In the genomic region with DNA sequence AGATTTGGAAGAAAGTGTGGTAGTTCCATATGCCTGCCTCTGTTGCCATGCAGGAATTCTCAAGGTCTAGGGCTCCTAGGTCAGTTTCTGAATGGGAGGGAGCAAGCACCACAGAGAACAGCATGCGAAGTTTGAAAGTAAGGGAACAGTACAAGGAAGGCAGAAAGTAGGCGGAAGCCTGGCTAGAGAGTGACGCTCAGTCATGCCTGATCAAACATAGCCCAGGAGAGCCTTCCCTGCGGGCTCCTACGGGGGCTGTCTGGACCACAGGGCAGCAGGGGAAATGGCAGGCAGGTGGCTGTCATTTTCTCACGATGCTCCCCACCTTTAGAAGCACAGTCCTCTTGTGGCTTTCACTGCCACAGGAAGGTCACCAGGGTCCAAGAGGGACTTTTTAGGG, we compare ENCODE assay signal across 17 cellular contexts. TPM values are rescaled to one million over a fixed set of nuclear protein-coding genes. Genes with fewer than 3 reads are reported as not detected.
DNase-seq lines count a peak whose midpoint lies in the region; ATAC-seq and TF ChIP-seq lines count a peak whose summit lies in the region.
"Had no signal": no experiment of that assay in that cellular context is flagged by ENCODE, and none has a peak within 500 bp of the region (broad histone marks: within the 10 kb centered on the region; RNA-seq: fewer than 3 reads in every experiment).

No MANE protein-coding gene starts in this region.

- H4K8ac ChIP-seq in H9 (replicated peaks; ENCODE audit: insufficient read length, low read depth, low read length): no peak overlapping the region

- H3K14ac ChIP-seq in H9 (ENCODE audit: insufficient read depth, low read length): peak overlapping the region; percentile 39; the same call in 1 of the 2 replicates

- no peaks in the 10 kb centered on the region for H3K23me2 ChIP-seq in H9 (ENCODE audit: insufficient read length, low read depth, low read length, poor library complexity, severe bottlenecking)

- no peak overlapping the region for H3K18ac ChIP-seq in H9 (ENCODE audit: insufficient read length, low read depth, low read length)

- POLR2A ChIA-PET in GM10248 (lab: Yijun Ruan, JAX): no interaction called here

- no peak overlapping the region for H2BK120ac ChIP-seq in H9 (ENCODE audit: low read depth, low read length, poor library complexity, severe bottlenecking)

- H3K4me1 Mint-ChIP-seq in H9: peaks cover 29 to 30% of the 10 kb centered on the region in 2 experiments

- no peaks in the 10 kb centered on the region; a peak in 1 of 7 replicates for H3K36me3 Mint-ChIP-seq in H9 (ENCODE audit: insufficient read depth in 1 of 3, low read depth in 3 of 3)
- H3K36me3 Mint-ChIP-seq: CD8-positive, alpha-beta T cell had no signal

- H2BK12ac ChIP-seq in H9 (ENCODE audit: insufficient read length, low read depth, low read length): no peak overlapping the region

- peak; percentile 19 for ATAC-seq in Right ventricle myocardium inferior
- ATAC-seq: CD8-positive, alpha-beta T cell had no signal

- no peak overlapping the region for H2AK5ac ChIP-seq in H9 (ENCODE audit: insufficient read length, low read length)

- intact Hi-C loops in Right ventricle myocardium inferior (cut with DNase I): no loop called here
- intact Hi-C loops in cardiac septum (cut with DNase I): no loop called here

- no peaks in the 10 kb centered on the region for H3K36me3 ChIP-seq in iPS-20b (ENCODE audit: insufficient read depth, low read depth, low read length)
- H3K36me3 ChIP-seq: HAP-1 had no signal

- no peaks in the 10 kb centered on the region for H3K79me1 ChIP-seq in H9 (ENCODE audit: insufficient read depth, low read depth, low read length, poor library complexity, severe bottlenecking)

- H2BK5ac ChIP-seq in H9 (ENCODE audit: insufficient read length, low read length): no peak overlapping the region

- H2BK20ac ChIP-seq in H9 (ENCODE audit: low read depth, low read length, poor library complexity, severe bottlenecking): no peak overlapping the region

- H3K27me3 ChIP-seq in H9 (ENCODE audit: insufficient read depth, low read length) (no peaks in the 10 kb centered on the region), iPS-20b (ENCODE audit: insufficient read depth, low read length) (no peaks in the 10 kb centered on the region)

- no peak overlapping the region for H3K56ac ChIP-seq in H9 (ENCODE audit: insufficient read length, low read depth, low read length)

- no peak overlapping the region for H3K27ac Mint-ChIP-seq in H9
- H3K27ac Mint-ChIP-seq: CD8-positive, alpha-beta T cell had no signal

- no peak overlapping the region for H3K4ac ChIP-seq in H9 (ENCODE audit: low read depth, low read length)

- no CpG with 5 or more reads among the region's 6 CpGs for WGBS in H9 (ENCODE audit: extremely low coverage, insufficient read length, low lambda C conversion rate)

- no peak for TF ChIP-seq CTCF in H9 (conservative IDR thresholded peaks at IDR 0.05)
- no peak for TF ChIP-seq CTCF in GM10248 (IDR thresholded peaks at IDR 0.05; ENCODE audit: control extremely low read depth, extremely low read depth, low read depth, missing control alignments)

- no peaks in the 10 kb centered on the region for H4K20me1 ChIP-seq in H9 (ENCODE audit: control insufficient read depth, insufficient read depth, insufficient read length)

- H4K5ac ChIP-seq in H9 (ENCODE audit: insufficient read length, low read depth, low read length): no peak overlapping the region

- H3K9ac ChIP-seq in H9 (ENCODE audit: extremely low read depth, insufficient read length, low read length): no peak overlapping the region
- H3K9ac ChIP-seq in iPS-20b (ENCODE audit: low read depth, low read length): 0 out of 2 replicates have a peak overlapping the region, but pooled peaks have one; percentile 17

- peaks cover 2% of the 10 kb centered on the region; the same call in 1 of the 2 replicates for H3K4me1 ChIP-seq in H9 (ENCODE audit: insufficient read depth, low read length)
- H3K4me1 ChIP-seq in iPS-20b (ENCODE audit: insufficient read depth, low read length): 0 out of 2 replicates have a peak, but pooled peaks cover 8% of the 10 kb centered on the region
- H3K4me1 ChIP-seq: A549, HAP-1 had no signal

- DNase-seq in Right ventricle myocardium inferior (ENCODE audit: missing footprints) (no peak), cardiac septum (ENCODE audit: low spot score) (no peak), H9 (no peak), glomerular visceral epithelial cell (ENCODE audit: extremely low spot score) (no peak), SW480 (ENCODE audit: low spot score) (no peak), GM10248 (ENCODE audit: extremely low spot score) (no peak)
- DNase-seq: AML-193; Calu3; CD8-positive, alpha-beta T cell; DMS79 treated with DMSO at 0.1 percent for 48 hours; GF-D8; GOT3; KBM-7 had no signal

- H4K91ac ChIP-seq in H9 (ENCODE audit: insufficient read length, low read depth, low read length): no peak overlapping the region

- no peak overlapping the region for H3K4me3 ChIP-seq in iPS-20b (ENCODE audit: low read length)
- H3K4me3 ChIP-seq: A549, HAP-1 had no signal

- H3K9me3 Mint-ChIP-seq in H9: no peaks in the 10 kb centered on the region
- H3K9me3 Mint-ChIP-seq: CD8-positive, alpha-beta T cell had no signal

- no peak overlapping the region for H3K4me2 ChIP-seq in H9 (ENCODE audit: insufficient read depth, insufficient read length, low read length)
- H3K4me2 ChIP-seq: A549 had no signal

- no peak overlapping the region for H3K23ac ChIP-seq in H9 (ENCODE audit: insufficient read length, low read depth, low read length)

- CTCF ChIA-PET in GM10248 (lab: Yijun Ruan, JAX): interaction anchor here (1.0 kb wide), 1 partner anchor 9 kb away, joined by 3 read pairs; no protein-coding TSS in a partner anchor

- H3K27me3 Mint-ChIP-seq in H9 (ENCODE audit: low read depth): peaks cover 14% of the 10 kb centered on the region

- H3K79me2 ChIP-seq in H9 (ENCODE audit: insufficient read depth, low read length): no peaks in the 10 kb centered on the region

- H3K27ac ChIP-seq in H9 (ENCODE audit: insufficient read length, low read depth, low read length) (no peak overlapping the region), iPS-20b (ENCODE audit: low read length) (no peak overlapping the region)
- H3K27ac ChIP-seq: 22Rv1, A549 had no signal

- H3K4me3 Mint-ChIP-seq in H9: 0 out of 5 replicates have a peak overlapping the region, but pooled peaks of 1 of the 2 experiments have one; percentile 31
- H3K4me3 Mint-ChIP-seq: CD8-positive, alpha-beta T cell had no signal

- H3K9me3 ChIP-seq in H9 (ENCODE audit: control insufficient read depth, low read depth, low read length) (no peaks in the 10 kb centered on the region), iPS-20b (ENCODE audit: insufficient read depth, low read depth, low read length) (no peaks in the 10 kb centered on the region)
- H3K9me3 ChIP-seq: A549, HAP-1 had no signal

- H2AFZ ChIP-seq in H9 (ENCODE audit: low read length): no peak overlapping the region

- H3T11ph ChIP-seq in H9 (ENCODE audit: low read length): no peak overlapping the region

- H2BK15ac ChIP-seq in H9 (ENCODE audit: low read depth, low read length): no peak overlapping the region; the same call in 1 of the 2 replicates

RNA-seq across cellular contexts. Expression of a gene that starts 12.8 kb away (rescaled TPM):
- total RNA-seq in Right ventricle myocardium inferior (10.4 TPM), cardiac septum (6.0 TPM), H9 (2021) (73.5 and 77.7 TPM in 2 replicates)
- total RNA-seq: CD8-positive, alpha-beta T cell had no signal
